ENCODE assay signal across 19 cellular contexts in the genomic region with DNA sequence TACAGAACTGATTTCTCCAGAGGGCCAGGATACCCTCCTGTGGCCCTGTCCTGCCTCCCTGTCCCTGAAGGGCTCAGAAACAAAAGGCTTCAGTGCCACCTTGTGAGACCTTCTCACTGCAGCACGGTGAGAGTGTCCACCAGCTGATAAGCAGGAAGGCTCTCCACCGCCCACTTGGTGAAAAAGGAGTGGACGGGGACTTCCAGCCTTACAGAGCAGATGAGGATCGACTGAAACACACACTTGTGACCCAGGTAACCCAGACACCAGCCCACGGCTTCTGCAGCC.
DNase-seq lines count a peak whose midpoint lies in the region; ATAC-seq and TF ChIP-seq lines count a peak whose summit lies in the region.
"Had no signal": no experiment of that assay in that cellular context is flagged by ENCODE, and none has a peak within 500 bp of the region (broad histone marks: within the 10 kb centered on the region; RNA-seq: fewer than 3 reads in every experiment).

No MANE protein-coding gene starts in this region.

- no peaks in the 10 kb centered on the region for H3K4me1 Mint-ChIP-seq in stimulated activated naive CD8-positive, alpha-beta T cell treated with anti-CD3 and anti-CD28 coated beads, Interleukin-15, amount 100 ng/mL, for 72 hours
- H3K4me1 Mint-ChIP-seq: GM23338 had no signal

- H3K36me3 ChIP-seq in heart right ventricle (no peaks in the 10 kb centered on the region), thyroid gland (no peaks in the 10 kb centered on the region)

- peaks cover 0 to 4% of the 10 kb centered on the region in 2 donors for H3K9me3 Mint-ChIP-seq in stimulated activated naive CD8-positive, alpha-beta T cell treated with anti-CD3 and anti-CD28 coated beads, Interleukin-15, amount 100 ng/mL, for 72 hours
- H3K9me3 Mint-ChIP-seq: CD4-positive, alpha-beta T cell had no signal

- TF ChIP-seq POLR2A in thyroid gland (IDR thresholded peaks at IDR 0.05): no peak

- DNase-seq in heart right ventricle (no peak), left ventricle myocardium superior (no peak), mesenteric fat pad (ENCODE audit: low spot score) (peak; percentile 67), thyroid gland (no peak), NCI-H2029 treated with DMSO at 0.1 percent for 48 hours (lab: John Stamatoyannopoulos, UW) (no peak), NCI-H1105 (lab: John Stamatoyannopoulos, UW) (no peak)
- no peak for DNase-seq in stimulated activated naive CD8-positive, alpha-beta T cell treated with anti-CD3 and anti-CD28 coated beads, Interleukin-15, amount 100 ng/mL, for 72 hours
- no peak for DNase-seq in stimulated activated naive CD8-positive, alpha-beta T cell treated with anti-CD3 and anti-CD28 coated beads, Interleukin-15, Interleukin-2, amounts not matched to agents 100 U/mL and 50 U/mL, for 24 hours
- DNase-seq: AML-193; CD4-positive, alpha-beta T cell; DMS153; DMS79; GDM1; HCEC 1CT; HFFc6; IMR-90 had no signal

- H3K27ac ChIP-seq in heart right ventricle (no peak overlapping the region), thyroid gland (peak overlapping the region in 2 of 3 donors; percentile 21 to 28)
- H3K27ac ChIP-seq: C4-2B, HL-60 had no signal

- peaks cover 44% of the 10 kb centered on the region for H3K27me3 Mint-ChIP-seq in stimulated activated naive CD8-positive, alpha-beta T cell treated with anti-CD3 and anti-CD28 coated beads, Interleukin-15, amount 100 ng/mL, for 72 hours

- no peak overlapping the region for H3K27ac Mint-ChIP-seq in stimulated activated naive CD8-positive, alpha-beta T cell treated with anti-CD3 and anti-CD28 coated beads, Interleukin-15, amount 100 ng/mL, for 72 hours
- H3K27ac Mint-ChIP-seq: CD4-positive, alpha-beta T cell; GM23338; HFFc6 had no signal

- WGBS in heart right ventricle, 2 donors: 52 to 62% methylated on average over 5 of the region's 5 CpGs
- 72 to 81% methylated on average over 3 to 5 of the region's 5 CpGs for WGBS in thyroid gland, 2 donors

- no peak overlapping the region for H3K4me3 Mint-ChIP-seq in stimulated activated naive CD8-positive, alpha-beta T cell treated with anti-CD3 and anti-CD28 coated beads, Interleukin-15, amount 100 ng/mL, for 72 hours
- H3K4me3 Mint-ChIP-seq: CD4-positive, alpha-beta T cell; GM23338; HFFc6 had no signal

- H3K4me1 ChIP-seq in heart right ventricle (peaks cover 0 to 15% (median 0%) of the 10 kb centered on the region in 9 donors), thyroid gland (peaks cover 17% of the 10 kb centered on the region in 2 donors)

- TF ChIP-seq CTCF in heart right ventricle (IDR thresholded peaks at IDR 0.05) (peak in 1 of 9 donors; percentile 17), thyroid gland (IDR thresholded peaks at IDR 0.05) (no peak)

- no peaks in the 10 kb centered on the region for H3K27me3 ChIP-seq in heart right ventricle
- no peaks in the 10 kb centered on the region for H3K27me3 ChIP-seq in thyroid gland

- intact Hi-C loops in heart right ventricle (cut with DNase I) (no loop called here), left ventricle myocardium superior (cut with micrococcal nuclease) (no loop called here), thyroid gland (cut with DNase I) (no loop called here)

- H3K9me3 ChIP-seq in heart right ventricle (no peaks in the 10 kb centered on the region), thyroid gland (no peaks in the 10 kb centered on the region)

- ATAC-seq in heart right ventricle (peak in 5 of 8 donors; percentile 24 to 77 (median 45)), left ventricle myocardium superior (no peak)
- ATAC-seq in stimulated activated naive CD8-positive, alpha-beta T cell treated with anti-CD3 and anti-CD28 coated beads, Interleukin-15, amount 100 ng/mL, for 72 hours: peak; percentile 10
- ATAC-seq in stimulated activated naive CD8-positive, alpha-beta T cell treated with anti-CD3 and anti-CD28 coated beads, Interleukin-15, Interleukin-2, amounts not matched to agents 100 U/mL and 50 U/mL, for 24 hours: no peak
- ATAC-seq: GM23338 had no signal

- H3K4me3 ChIP-seq in heart right ventricle: no peak overlapping the region
- H3K4me3 ChIP-seq in thyroid gland (replicated peaks in 1 of 3): no peak overlapping the region
- H3K4me3 ChIP-seq: GM23338 had no signal

Comparison
In these comparisons a context has a peak if more than half of its experiments do, and no peak if none do; other contexts are left out.
1. ATAC-seq: peak in heart right ventricle (5 of 8) and stimulated activated naive CD8-positive, alpha-beta T cell treated with anti-CD3 and anti-CD28 coated beads, Interleukin-15, amount 100 ng/mL, for 72 hours (single experiment); none in left ventricle myocardium superior (single experiment) and stimulated activated naive CD8-positive, alpha-beta T cell treated with anti-CD3 and anti-CD28 coated beads, Interleukin-15, Interleukin-2, amounts not matched to agents 100 U/mL and 50 U/mL, for 24 hours (single experiment).
2. H3K27ac ChIP-seq: peak in thyroid gland (2 of 3); none in heart right ventricle (0 of 10).